Comparison of ENCODE assay signal across 1 cellular context in genomic region chr14:77406718-77407117, GRCh38.
TF ChIP-seq lines count a peak whose summit lies in the region.

No MANE protein-coding gene starts in this region.

TF ChIP-seq in HepG2, 621 proteins besides CTCF, POLR2A, EP300 and RAD21:
- no peak for TF ChIP-seq BATF2 (CRISPR knock-in tag; IDR thresholded peaks at IDR 0.05)
- no peak for TF ChIP-seq ZFX (CRISPR knock-in tag; IDR thresholded peaks at IDR 0.05; ENCODE audit: low read depth)
- no peak for TF ChIP-seq ZNF136 (CRISPR knock-in tag; IDR thresholded peaks at IDR 0.05; ENCODE audit: low read depth)
- no peak for TF ChIP-seq RCOR2 (CRISPR knock-in tag; IDR thresholded peaks at IDR 0.05)
